Comparison of ENCODE assay signal across 16 cellular contexts in the genomic region with DNA sequence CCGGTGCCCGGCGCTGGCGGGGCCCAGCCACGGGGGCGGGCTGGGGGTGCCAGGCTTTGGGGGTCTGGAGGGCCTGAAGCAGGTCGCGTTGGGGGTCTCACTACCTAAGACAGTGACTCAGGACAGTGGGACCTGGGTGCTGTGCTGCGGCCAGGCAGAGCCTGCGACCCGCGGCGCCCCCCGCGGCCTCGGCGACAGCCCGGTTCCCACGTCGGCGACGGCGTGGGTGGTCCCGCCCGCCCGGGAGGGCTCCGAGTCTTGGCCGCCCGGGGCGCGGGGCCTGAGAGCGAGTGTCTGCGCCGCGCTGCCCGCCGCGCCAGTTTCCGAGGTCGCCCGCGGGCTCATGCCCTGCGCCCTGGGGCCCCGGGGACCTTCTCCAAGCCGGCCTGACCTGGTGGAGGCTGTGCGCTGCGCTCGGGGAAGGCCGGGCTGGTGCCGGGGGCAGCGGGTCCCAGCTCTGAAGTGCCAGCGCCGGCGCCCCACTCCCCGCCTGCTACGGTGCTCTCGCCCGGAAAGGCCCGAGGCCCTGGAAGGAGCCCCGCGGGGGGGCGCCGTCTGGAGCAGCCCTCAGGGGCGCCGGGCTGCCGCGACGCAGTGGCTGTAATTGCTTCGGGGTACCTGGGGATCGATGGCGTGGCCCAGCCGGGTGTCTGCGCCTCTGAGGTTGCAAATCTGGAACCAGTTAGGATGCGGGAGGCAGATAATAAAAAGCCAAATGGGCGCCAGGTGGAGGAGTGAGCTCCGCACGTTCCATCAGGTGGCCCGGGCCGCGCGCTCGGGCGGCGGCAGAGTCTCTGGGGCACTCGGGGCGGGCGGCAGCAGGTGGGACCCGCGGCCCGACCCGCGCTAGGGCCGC.
DNase-seq lines count a peak whose midpoint lies in the region; ATAC-seq and TF ChIP-seq lines count a peak whose summit lies in the region.
"Had no signal": no experiment of that assay in that cellular context is flagged by ENCODE, and none has a peak within 500 bp of the region (broad histone marks: within the 10 kb centered on the region; RNA-seq: fewer than 3 reads in every experiment).

No MANE protein-coding gene starts in this region.

- H3K4me3 Mint-ChIP-seq in endodermal cell (peak overlapping the region; percentile 53), immature natural killer cell (no peak overlapping the region), T-helper 17 cell (no peak overlapping the region)
- H3K4me3 Mint-ChIP-seq: activated T-cell treated with anti-CD3 and anti-CD28 coated beads, Interleukin-2, amount 50 U/mL, for 4 hours; T-cell had no signal

- WGBS in endodermal cell (ENCODE audit: insufficient coverage in 1 of 2, insufficient read length in 1 of 2), 2 experiments = 8 to 17% methylated on average over 25 to 93 of the region's 93 CpGs

- H3K36me3 Mint-ChIP-seq in endodermal cell (ENCODE audit: low read depth) (no peaks in the 10 kb centered on the region), immature natural killer cell (no peaks in the 10 kb centered on the region), T-helper 17 cell (ENCODE audit: low read depth) (peaks cover 12% of the 10 kb centered on the region)
- H3K36me3 Mint-ChIP-seq: T-cell had no signal

- no peak overlapping the region for H3K27ac ChIP-seq in left ventricle myocardium inferior (replicated peaks)
- no peak overlapping the region for H3K27ac ChIP-seq in right atrium auricular region
- H3K27ac ChIP-seq in endodermal cell (ENCODE audit: low read depth, low read length) = no peak overlapping the region
- no peak overlapping the region for H3K27ac ChIP-seq in upper lobe of right lung
- H3K27ac ChIP-seq in effector memory CD4-positive, alpha-beta T cell (ENCODE audit: insufficient read depth, low read length, poor library complexity, severe bottlenecking) = no peak overlapping the region
- H3K27ac ChIP-seq: PC-9, upper lobe of left lung had no signal

- H3K4me1 ChIP-seq in left ventricle myocardium inferior = peaks cover 11% of the 10 kb centered on the region
- H3K4me1 ChIP-seq in right atrium auricular region = peaks cover 0 to 18% of the 10 kb centered on the region in 2 donors
- no peaks in the 10 kb centered on the region for H3K4me1 ChIP-seq in endodermal cell (ENCODE audit: control insufficient read depth, insufficient read depth, low read length)
- no peaks in the 10 kb centered on the region for H3K4me1 ChIP-seq in mucosa of descending colon (ENCODE audit: low read depth)
- H3K4me1 ChIP-seq in upper lobe of right lung = peaks cover 8% of the 10 kb centered on the region
- peaks cover 8% of the 10 kb centered on the region for H3K4me1 ChIP-seq in effector memory CD4-positive, alpha-beta T cell (ENCODE audit: control insufficient read depth, insufficient read depth, low read length, poor library complexity, severe bottlenecking)

- ATAC-seq in mucosa of descending colon (peak; percentile 20), upper lobe of right lung (peak; percentile 9), T-helper 17 cell (no peak)
- ATAC-seq: T-cell had no signal

- H3K27ac Mint-ChIP-seq in endodermal cell (no peak overlapping the region), immature natural killer cell (no peak overlapping the region), T-helper 17 cell (no peak overlapping the region)
- H3K27ac Mint-ChIP-seq: T-cell had no signal

- peaks cover 12% of the 10 kb centered on the region for H3K4me1 Mint-ChIP-seq in endodermal cell
- peaks cover 0 to 9% of the 10 kb centered on the region in 2 donors for H3K4me1 Mint-ChIP-seq in immature natural killer cell
- H3K4me1 Mint-ChIP-seq in T-helper 17 cell = peaks cover 6% of the 10 kb centered on the region

- peaks cover 62% of the 10 kb centered on the region for H3K27me3 Mint-ChIP-seq in endodermal cell (ENCODE audit: insufficient read depth)
- H3K27me3 Mint-ChIP-seq in immature natural killer cell (ENCODE audit: low read depth in 3 of 3) = peaks cover 18 to 24% (median 19%) of the 10 kb centered on the region in 3 donors
- peaks cover 54% of the 10 kb centered on the region for H3K27me3 Mint-ChIP-seq in T-helper 17 cell

- H3K27me3 ChIP-seq in left ventricle myocardium inferior (ENCODE audit: low read depth) (peaks cover 98% of the 10 kb centered on the region), right atrium auricular region (peaks cover 20 to 31% of the 10 kb centered on the region in 2 donors), endodermal cell (ENCODE audit: control insufficient read depth, insufficient read depth, low read length, poor library complexity, severe bottlenecking) (peaks cover 79% of the 10 kb centered on the region), upper lobe of right lung (peaks cover 77% of the 10 kb centered on the region)
- peaks cover 43% of the 10 kb centered on the region for H3K27me3 ChIP-seq in effector memory CD4-positive, alpha-beta T cell (replicated peaks; ENCODE audit: control insufficient read depth, insufficient read depth, low read length, poor library complexity, severe bottlenecking)

- no peaks in the 10 kb centered on the region for H3K9me3 Mint-ChIP-seq in endodermal cell
- H3K9me3 Mint-ChIP-seq in immature natural killer cell = peaks cover 0 to 1% (median 0%) of the 10 kb centered on the region in 6 donors
- H3K9me3 Mint-ChIP-seq: activated T-cell treated with anti-CD3 and anti-CD28 coated beads, Interleukin-2, amount 50 U/mL, for 4 hours; T-cell had no signal

- no peak for DNase-seq in left ventricle myocardium inferior
- DNase-seq in right atrium auricular region (ENCODE audit: low spot score) = no peak
- DNase-seq in endodermal cell = peak; percentile 82
- DNase-seq in mucosa of descending colon = no peak
- DNase-seq in upper lobe of right lung = peak; percentile 59
- no peak for DNase-seq in effector memory CD4-positive, alpha-beta T cell
- DNase-seq in immature natural killer cell = no peak
- DNase-seq in T-helper 17 cell = no peak
- DNase-seq: activated T-cell treated with anti-CD3 and anti-CD28 coated beads, Interleukin-2, amount 50 U/mL, for 4 hours; DMS79; foreskin fibroblast; left cardiac atrium; NCI-H345; PC-9 had no signal

- intact Hi-C loops in left ventricle myocardium inferior (cut with micrococcal nuclease) (no loop called here), mucosa of descending colon (cut with DNase I, micrococcal nuclease) (no loop called here), upper lobe of right lung (cut with DNase I) (no loop called here)

- peak overlapping the region; percentile 19 for H3K4me3 ChIP-seq in left ventricle myocardium inferior
- H3K4me3 ChIP-seq in right atrium auricular region = no peak overlapping the region
- H3K4me3 ChIP-seq in endodermal cell (ENCODE audit: low read length) = no peak overlapping the region
- H3K4me3 ChIP-seq in mucosa of descending colon = no peak overlapping the region
- H3K4me3 ChIP-seq in upper lobe of right lung = peak overlapping the region; percentile 10
- H3K4me3 ChIP-seq in effector memory CD4-positive, alpha-beta T cell (ENCODE audit: insufficient read depth, low read depth, low read length, poor library complexity, severe bottlenecking) = no peak overlapping the region
- H3K4me3 ChIP-seq: PC-9 had no signal

- H3K36me3 ChIP-seq in left ventricle myocardium inferior (no peaks in the 10 kb centered on the region), right atrium auricular region (no peaks in the 10 kb centered on the region), endodermal cell (ENCODE audit: control insufficient read depth, insufficient read depth, low read length) (no peaks in the 10 kb centered on the region), mucosa of descending colon (ENCODE audit: low read depth) (no peaks in the 10 kb centered on the region), upper lobe of right lung (no peaks in the 10 kb centered on the region)
- no peaks in the 10 kb centered on the region for H3K36me3 ChIP-seq in effector memory CD4-positive, alpha-beta T cell (ENCODE audit: control insufficient read depth, insufficient read depth, low read length)
- H3K36me3 ChIP-seq: upper lobe of left lung had no signal

- H3K9me3 ChIP-seq in left ventricle myocardium inferior (replicated peaks) (no peaks in the 10 kb centered on the region), right atrium auricular region (no peaks in the 10 kb centered on the region), endodermal cell (ENCODE audit: control insufficient read depth, low read length) (no peaks in the 10 kb centered on the region), mucosa of descending colon (no peaks in the 10 kb centered on the region), upper lobe of right lung (no peaks in the 10 kb centered on the region), T-helper 17 cell (ENCODE audit: control insufficient read depth, low read length, poor library complexity, severe bottlenecking) (no peaks in the 10 kb centered on the region)
- H3K9me3 ChIP-seq in effector memory CD4-positive, alpha-beta T cell (ENCODE audit: control insufficient read depth, low read length) = no peaks in the 10 kb centered on the region
- H3K9me3 ChIP-seq: upper lobe of left lung had no signal

- TF ChIP-seq CTCF in left ventricle myocardium inferior (IDR thresholded peaks at IDR 0.05; ENCODE audit: borderline replicate concordance) (no peak), right atrium auricular region (IDR thresholded peaks at IDR 0.05) (no peak), endodermal cell (conservative IDR thresholded peaks at IDR 0.05) (peak; percentile 41), mucosa of descending colon (IDR thresholded peaks at IDR 0.05) (no peak), upper lobe of right lung (IDR thresholded peaks at IDR 0.05) (no peak)

- H3K9ac ChIP-seq in endodermal cell (ENCODE audit: extremely low read depth, low read length, poor library complexity, severe bottlenecking) = no peak overlapping the region

Comparison
In these comparisons a context has a peak if more than half of its experiments do, and no peak if none do; other contexts are left out.
1. H3K4me3 ChIP-seq: peak in left ventricle myocardium inferior (single experiment) and upper lobe of right lung (single experiment); none in right atrium auricular region (0 of 2), endodermal cell (single experiment), mucosa of descending colon (single experiment) and effector memory CD4-positive, alpha-beta T cell (single experiment).
2. DNase-seq: peak in endodermal cell (single experiment) and upper lobe of right lung (single experiment); none in left ventricle myocardium inferior (single experiment), right atrium auricular region (single experiment), mucosa of descending colon (0 of 3), effector memory CD4-positive, alpha-beta T cell (0 of 3), immature natural killer cell (0 of 3) and T-helper 17 cell (0 of 3).